8 cellular contexts compared by ENCODE assay signal in the genomic region with DNA sequence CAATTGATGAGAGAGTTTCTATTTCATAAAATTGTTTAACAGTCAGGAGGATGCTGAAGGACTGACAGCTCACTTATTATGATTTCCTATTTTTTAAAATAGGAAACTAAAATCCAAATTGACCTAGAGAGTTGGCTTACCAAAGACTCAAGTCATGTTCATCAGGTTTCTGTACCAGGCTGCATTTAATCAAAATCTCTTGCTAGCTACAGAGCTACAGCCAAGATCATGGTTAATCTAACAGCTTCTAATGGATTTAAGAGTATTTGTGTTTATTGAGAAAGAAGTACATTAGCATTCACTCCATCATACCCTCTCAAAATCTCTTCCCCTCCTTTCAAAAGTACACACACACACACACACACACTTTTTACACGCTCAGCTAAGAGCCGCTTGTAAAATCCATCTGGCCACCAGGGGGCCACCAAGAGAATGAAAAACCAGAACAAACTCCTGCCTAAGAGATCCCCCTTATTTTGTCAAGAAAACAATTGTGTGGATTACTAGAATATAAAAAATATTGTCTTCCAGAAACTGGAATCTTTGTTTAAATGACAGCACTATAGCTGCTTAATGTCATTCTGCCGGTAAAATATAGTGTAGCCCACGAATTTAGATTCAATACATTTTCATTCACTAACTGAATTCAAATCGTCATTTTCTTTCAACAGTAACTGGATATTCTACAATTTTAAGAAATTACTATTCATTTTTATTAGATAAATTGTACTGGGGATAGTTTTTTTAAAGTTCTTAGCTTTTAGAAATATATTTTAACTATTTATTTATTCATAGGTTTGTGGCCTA.
A peak's percentile ranks its signal among the peaks of the same experiment; 100 is the strongest.
DNase-seq lines count a peak whose midpoint lies in the region.

No MANE protein-coding gene starts in this region.

- in situ Hi-C loops in G401 (cut with HindIII; ENCODE audit: low sequenced_read_pairs), result no loop called here

- DNase-seq in G401 (ENCODE audit: low spot score) (peak; percentile 88), H4 (ENCODE audit: low spot score) (peak; percentile 34), NCI-H146 (lab: John Stamatoyannopoulos, UW) (peak; percentile 29), kidney glomerular epithelial cell (lab: John Stamatoyannopoulos, UW) (peak; percentile 40), GF-D8 (lab: John Stamatoyannopoulos, UW) (no peak)
- peak; percentile 76 for DNase-seq in activated CD4-positive, CD25-positive, alpha-beta regulatory T cell treated with anti-CD3 and anti-CD28 coated beads, Interleukin-2, amount 50 U/mL, for 72 hours
- peak; percentile 61 for DNase-seq in central memory CD4-positive, alpha-beta T cell
- peak; percentile 73 for DNase-seq in stimulated activated CD4-positive, alpha-beta T cell treated with anti-CD3 and anti-CD28 coated beads, Interleukin-2, amount 100 ng/mL, for 48 hours
